8 cellular contexts compared by ENCODE assay signal in the genomic region with DNA sequence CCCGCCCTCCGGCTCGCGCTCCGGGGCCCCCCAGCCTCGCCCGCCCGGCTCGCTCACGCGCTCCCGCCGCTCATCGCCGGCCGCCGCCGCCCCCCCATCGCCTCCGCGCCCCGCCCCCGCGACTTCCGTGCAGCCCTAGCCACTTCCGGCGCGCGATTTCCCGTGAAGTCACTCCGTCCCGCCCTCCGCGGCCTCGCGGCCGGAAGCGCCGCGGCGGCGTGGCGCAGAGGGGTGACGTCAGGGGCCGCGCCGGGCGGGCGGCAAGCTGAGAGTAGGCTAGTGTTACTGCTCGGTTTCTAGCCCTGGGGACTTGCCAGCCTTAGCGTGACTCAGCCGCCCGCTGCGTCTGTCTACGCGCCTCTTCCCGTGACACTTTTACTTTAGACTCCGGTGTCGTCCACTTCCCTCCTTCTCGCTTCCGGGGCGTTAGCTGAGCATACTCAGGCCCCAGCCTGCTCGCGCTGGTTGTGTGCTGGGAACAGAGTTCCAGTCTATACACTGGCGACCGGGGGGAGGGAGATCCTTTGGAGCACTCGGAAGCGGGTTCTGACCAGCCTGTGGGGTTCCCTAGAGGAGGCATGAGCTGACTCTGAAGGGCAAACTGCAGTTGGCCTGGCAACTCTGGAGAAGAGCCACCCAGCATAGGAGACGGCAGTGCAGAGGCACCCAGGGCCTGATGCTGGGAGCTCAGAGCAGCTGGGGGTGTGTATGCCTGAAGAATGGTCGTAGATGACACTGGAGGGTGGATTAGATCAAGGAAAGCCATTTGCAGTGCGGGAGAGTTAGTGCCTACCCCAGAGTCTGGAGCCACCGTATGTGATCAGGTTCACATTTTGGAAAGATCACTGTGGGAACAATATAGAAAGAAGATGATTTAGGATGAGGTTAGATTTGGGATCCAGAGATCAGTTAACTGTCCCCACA. TPM values are rescaled to one million over a fixed set of nuclear protein-coding genes. Genes with fewer than 3 reads are reported as not detected.
A peak's percentile ranks its signal among the peaks of the same experiment; 100 is the strongest.
DNase-seq lines count a peak whose midpoint lies in the region; ATAC-seq and TF ChIP-seq lines count a peak whose summit lies in the region.

PURB (minus strand) TSS at position 137 of the 924 bp plus-strand sequence. CDS start 182 bp downstream, outside the sequence.

- ATAC-seq in GM19035 (IDR thresholded peaks at IDR 0.05; ENCODE audit: unreplicated experiment) = peak; percentile 80
- ATAC-seq in HG03342 (IDR thresholded peaks at IDR 0.05; ENCODE audit: unreplicated experiment) = peak; percentile 81

- H3K36me3 ChIP-seq in spleen = peaks cover 0 to 18% (median 0%) of the 10 kb centered on the region in 6 donors

- DNase-seq in AG09319 (ENCODE audit: extremely low read depth, low read depth) (peak; percentile 94), NCI-H345 treated with DMSO at 0.1 percent for 48 hours (lab: John Stamatoyannopoulos, UW; ENCODE audit: unreplicated experiment) (peak; percentile 75), caudate nucleus (lab: John Stamatoyannopoulos, UW) (peak; percentile 35 to 97 (median 90)), inferior parietal cortex (ENCODE audit: extremely low spot score) (peak; percentile 92), spleen (peak; percentile 98)
- peak; percentile 92 to 96 (median 96) for DNase-seq in activated CD4-positive, CD25-positive, alpha-beta regulatory T cell (lab: John Stamatoyannopoulos, UW)

- no peaks in the 10 kb centered on the region for H3K27me3 ChIP-seq in spleen (replicated peaks in 1 of 7)

- TF ChIP-seq CTCF in AG09319 (IDR thresholded peaks at IDR 0.05; ENCODE audit: low read depth, low read length) (no peak), spleen (IDR thresholded peaks at IDR 0.05 in 8 of 11, conservative IDR thresholded peaks at IDR 0.05 in 3 of 11) (no peak)

- H3K27ac ChIP-seq in caudate nucleus (ENCODE audit: low read depth, low read length) (peak within 1 kb of the TSS; percentile 95), spleen (peak within 1 kb of the TSS; percentile 98 to 100 (median 99))

- H3K9me3 ChIP-seq in spleen = peaks cover 0 to 17% (median 4%) of the 10 kb centered on the region in 8 donors

- WGBS in spleen, 5 donors = 1 to 6% (median 2%) methylated on average over 12 to 72 of the region's 72 CpGs

- TF ChIP-seq POLR2A in spleen (IDR thresholded peaks at IDR 0.05) = peak; percentile 81 to 92 (median 84)

- intact Hi-C loops in spleen (cut with DNase I; ENCODE audit: low total_unique reads) = no loop called here

- H3K4me3 ChIP-seq in spleen = peak within 1 kb of the TSS; percentile 72 to 92 (median 80)

- peaks cover 33 to 64% (median 53%) of the 10 kb centered on the region in 6 donors for H3K4me1 ChIP-seq in spleen

RNA-seq across cellular contexts. Expression of gene PURB, which starts in this region (rescaled TPM):
- total RNA-seq in spleen = 10 to 100 TPM; 18.7 to 25.4 (median 22.8) TPM
- polyA plus RNA-seq in spleen = 1 to 10 TPM; 6.0 to 7.4 (median 6.1) TPM

Comparison
In these comparisons a context has a peak if more than half of its experiments do, and no peak if none do; other contexts are left out.
1. Peak in every context shown above with its lines: DNase-seq, ATAC-seq, H3K4me3 ChIP-seq and H3K27ac ChIP-seq.